ENCODE assay signal across 8 cellular contexts in the genomic region with DNA sequence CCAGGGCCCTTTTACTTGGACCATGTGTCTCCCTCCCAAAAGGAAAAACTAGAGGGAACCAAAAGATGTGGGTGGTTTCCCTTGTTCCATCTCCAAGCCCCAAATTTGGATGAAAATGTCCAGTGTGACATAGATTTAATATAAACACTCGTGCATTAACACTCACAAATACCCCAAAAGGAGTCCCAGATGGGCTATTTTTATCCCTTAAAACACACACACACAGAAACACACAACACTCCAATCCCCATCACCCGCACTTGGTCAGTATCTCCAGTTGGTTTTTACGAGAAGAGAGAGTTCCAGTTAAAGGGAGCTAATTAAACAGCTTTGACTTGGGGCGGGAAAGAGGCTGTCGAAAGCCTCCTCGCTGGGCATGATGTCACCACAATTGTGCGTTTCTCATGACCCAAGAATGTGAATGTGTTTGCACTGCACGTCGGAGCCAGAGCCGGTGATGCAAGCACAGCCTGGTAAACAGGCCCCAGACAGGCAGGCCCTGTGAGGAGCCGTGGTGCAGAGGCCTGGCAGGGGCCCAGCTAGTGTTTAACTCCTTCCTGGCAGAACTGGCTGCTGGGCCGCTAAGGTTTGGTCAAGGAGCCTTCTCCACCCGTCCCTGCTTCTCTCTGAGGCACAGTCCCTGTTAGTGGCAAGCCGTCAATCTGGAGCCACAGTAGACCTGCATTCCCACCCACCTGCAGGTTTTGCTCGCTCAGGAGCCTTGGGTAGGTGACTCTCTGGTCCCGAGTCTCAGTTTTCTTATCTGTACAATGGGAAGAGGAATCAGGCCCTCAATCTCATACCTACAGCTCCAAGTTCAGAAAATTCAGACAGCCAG. TPM values are rescaled to one million over a fixed set of nuclear protein-coding genes. Genes with fewer than 3 reads are reported as not detected.
A peak's percentile ranks its signal among the peaks of the same experiment; 100 is the strongest.
DNase-seq lines count a peak whose midpoint lies in the region.

No MANE protein-coding gene starts in this region.

- H3K9ac ChIP-seq in mucosa of rectum (ENCODE audit: low read depth in 1 of 2, low read length in 2 of 2): peak overlapping the region; percentile 12 to 17

- H3K4me3 ChIP-seq in mucosa of rectum (ENCODE audit: low read length in 2 of 2): no peak overlapping the region
- no peak overlapping the region for H3K4me3 ChIP-seq in effector memory CD4-positive, alpha-beta T cell (ENCODE audit: insufficient read depth, low read depth, low read length, poor library complexity, severe bottlenecking)

- no peaks in the 10 kb centered on the region for H3K9me3 Mint-ChIP-seq in activated CD4-positive, alpha-beta T cell treated with anti-CD3 and anti-CD28 coated beads, Interleukin-2, amount 10 ng/mL, durations not matched to agents 24 days and 14 days

- H3K27me3 Mint-ChIP-seq in activated CD4-positive, alpha-beta T cell treated with anti-CD3 and anti-CD28 coated beads, Interleukin-2, amount 10 ng/mL, durations not matched to agents 24 days and 14 days: no peaks in the 10 kb centered on the region

- no peaks in the 10 kb centered on the region for H3K27me3 ChIP-seq in mucosa of rectum (ENCODE audit: control insufficient read depth in 2 of 2, insufficient read depth in 2 of 2, low read length in 2 of 2)
- no peaks in the 10 kb centered on the region for H3K27me3 ChIP-seq in effector memory CD4-positive, alpha-beta T cell (replicated peaks; ENCODE audit: control insufficient read depth, insufficient read depth, low read length, poor library complexity, severe bottlenecking)

- H3K4me3 Mint-ChIP-seq in activated CD4-positive, alpha-beta T cell treated with anti-CD3 and anti-CD28 coated beads, Interleukin-2, amount 10 ng/mL, durations not matched to agents 24 days and 14 days: no peak overlapping the region

- no peak overlapping the region for H3K27ac Mint-ChIP-seq in activated CD4-positive, alpha-beta T cell treated with anti-CD3 and anti-CD28 coated beads, Interleukin-2, amount 10 ng/mL, durations not matched to agents 24 days and 14 days

- no peaks in the 10 kb centered on the region for H3K36me3 ChIP-seq in mucosa of rectum (ENCODE audit: control insufficient read depth in 2 of 2, insufficient read depth in 2 of 2, low read length in 2 of 2)
- H3K36me3 ChIP-seq in effector memory CD4-positive, alpha-beta T cell (ENCODE audit: control insufficient read depth, insufficient read depth, low read length): no peaks in the 10 kb centered on the region

- intact Hi-C loops in activated CD4-positive, alpha-beta T cell treated with anti-CD3 and anti-CD28 coated beads, Interleukin-2, amount 10 ng/mL, durations not matched to agents 24 days and 14 days (cut with micrococcal nuclease): no loop called here

- H3K9me3 ChIP-seq in mucosa of rectum (ENCODE audit: control insufficient read depth in 2 of 2, low read length in 2 of 2): no peaks in the 10 kb centered on the region
- no peaks in the 10 kb centered on the region for H3K9me3 ChIP-seq in effector memory CD4-positive, alpha-beta T cell (ENCODE audit: control insufficient read depth, low read length)

- H3K4me1 Mint-ChIP-seq in activated CD4-positive, alpha-beta T cell treated with anti-CD3 and anti-CD28 coated beads, Interleukin-2, amount 10 ng/mL, durations not matched to agents 24 days and 14 days: no peaks in the 10 kb centered on the region

- H3K36me3 Mint-ChIP-seq in activated CD4-positive, alpha-beta T cell treated with anti-CD3 and anti-CD28 coated beads, Interleukin-2, amount 10 ng/mL, durations not matched to agents 24 days and 14 days (ENCODE audit: low read depth): no peaks in the 10 kb centered on the region

- DNase-seq in Daoy (ENCODE audit: low read depth) (peak; percentile 88), NCI-H69 (lab: John Stamatoyannopoulos, UW) (peak; percentile 93), epithelial cell of prostate (ENCODE audit: low read depth, low spot score) (peak; percentile 99)
- no peak for DNase-seq in activated CD4-positive, alpha-beta T cell treated with anti-CD3 and anti-CD28 coated beads for 4 hours
- DNase-seq in activated CD4-positive, alpha-beta T cell treated with anti-CD3 and anti-CD28 coated beads, Interleukin-2, amount 10 ng/mL, durations not matched to agents 24 days and 14 days: no peak
- DNase-seq in stimulated activated CD4-positive, alpha-beta T cell treated with anti-CD3 and anti-CD28 coated beads, Interleukin-12 subunit alpha, Interleukin-12 subunit beta, amount 100 ng/mL, for 4 hours: no peak
- DNase-seq in effector memory CD4-positive, alpha-beta T cell: no peak

- peaks cover 0 to 12% of the 10 kb centered on the region in 2 donors for H3K4me1 ChIP-seq in mucosa of rectum (ENCODE audit: control insufficient read depth in 2 of 2, insufficient read depth in 2 of 2, low read length in 2 of 2)
- H3K4me1 ChIP-seq in effector memory CD4-positive, alpha-beta T cell (ENCODE audit: control insufficient read depth, insufficient read depth, low read length, poor library complexity, severe bottlenecking): no peaks in the 10 kb centered on the region

- peak overlapping the region; percentile 71 for H3K27ac ChIP-seq in epithelial cell of prostate
- H3K27ac ChIP-seq in mucosa of rectum (ENCODE audit: low read depth in 2 of 2, low read length in 2 of 2): peak overlapping the region; percentile 72 to 80
- H3K27ac ChIP-seq in effector memory CD4-positive, alpha-beta T cell (ENCODE audit: insufficient read depth, low read length, poor library complexity, severe bottlenecking): no peak overlapping the region

RNA-seq across cellular contexts. Expression of a gene that starts 25.6 kb away (rescaled TPM):
- 163 and 173 TPM in 2 replicates for total RNA-seq in Daoy (2014; rRNA removed; shearing (Covaris generic))
- total RNA-seq in activated CD4-positive, alpha-beta T cell treated with anti-CD3 and anti-CD28 coated beads, Interleukin-2, amount 10 ng/mL, durations not matched to agents 24 days and 14 days: 13.9 and 17.9 TPM in 2 replicates

RNA-seq across cellular contexts. Expression of a gene that starts 51.8 kb away (rescaled TPM):
- 2.6 and 8.1 TPM in 2 replicates for total RNA-seq in Daoy (2014; rRNA removed; shearing (Covaris generic))
- total RNA-seq in activated CD4-positive, alpha-beta T cell treated with anti-CD3 and anti-CD28 coated beads, Interleukin-2, amount 10 ng/mL, durations not matched to agents 24 days and 14 days: 7.4 and 8.2 TPM in 2 replicates

Comparison
In these comparisons a context has a peak if more than half of its experiments do, and no peak if none do; other contexts are left out.
1. DNase-seq: peak in Daoy (single experiment), NCI-H69 (single experiment) and epithelial cell of prostate (single experiment); none in activated CD4-positive, alpha-beta T cell treated with anti-CD3 and anti-CD28 coated beads for 4 hours (0 of 2), activated CD4-positive, alpha-beta T cell treated with anti-CD3 and anti-CD28 coated beads, Interleukin-2, amount 10 ng/mL, durations not matched to agents 24 days and 14 days (single experiment), stimulated activated CD4-positive, alpha-beta T cell treated with anti-CD3 and anti-CD28 coated beads, Interleukin-12 subunit alpha, Interleukin-12 subunit beta, amount 100 ng/mL, for 4 hours (single experiment) and effector memory CD4-positive, alpha-beta T cell (0 of 3).